ENCODE assay signal across 24 cellular contexts in genomic region chr7:110943686-110944350, GRCh38.
DNase-seq lines count a peak whose midpoint lies in the region; ATAC-seq, FAIRE-seq and TF ChIP-seq lines count a peak whose summit lies in the region.
"Had no signal": no experiment of that assay in that cellular context is flagged by ENCODE, and none has a peak within 500 bp of the region (broad histone marks: within the 10 kb centered on the region; RNA-seq: fewer than 3 reads in every experiment).

No MANE protein-coding gene starts in this region.

- H3K4me3 Mint-ChIP-seq in WTC11: no peak overlapping the region
- H3K4me3 Mint-ChIP-seq: activated naive CD4-positive, alpha-beta T cell treated with anti-CD3 and anti-CD28 coated beads, Interleukin-2, amount 10 ng/mL, durations not matched to agents 7 days and 5 days; activated T-cell treated with anti-CD3 and anti-CD28 coated beads, Interleukin-2, amount 50 U/mL, for 24 hours; CD4-positive, alpha-beta memory T cell; neural crest cell had no signal

- peaks cover 31% of the 10 kb centered on the region for H3K4me1 Mint-ChIP-seq in WTC11

- H3K9me3 Mint-ChIP-seq in WTC11: no peaks in the 10 kb centered on the region
- H3K9me3 Mint-ChIP-seq: activated T-cell treated with anti-CD3 and anti-CD28 coated beads, Interleukin-2, amount 50 U/mL, for 24 hours; neural crest cell had no signal

- peak; percentile 53 for DNase-seq in NCI-H82 (lab: John Stamatoyannopoulos, UW)
- no peak for DNase-seq in NCI-H82 treated with DMSO at 0.1 percent for 48 hours (lab: John Stamatoyannopoulos, UW; ENCODE audit: unreplicated experiment)
- no peak for DNase-seq in WTC11 (ENCODE audit: low spot score)
- DNase-seq in fibroblast of the conjunctiva (ENCODE audit: low read depth): peak; percentile 79
- DNase-seq in stromal cell of bone marrow (ENCODE audit: low read depth): peak; percentile 21
- no peak for DNase-seq in SK-N-DZ (ENCODE audit: low spot score)
- no peak for DNase-seq in HTR-8/SVneo (ENCODE audit: insufficient read length, low spot score)
- DNase-seq: activated CD4-positive, alpha-beta T cell treated with anti-CD3 and anti-CD28 coated beads, Interleukin-2, amount 50 U/mL, for 48 hours; activated naive CD4-positive, alpha-beta T cell treated with anti-CD3 and anti-CD28 coated beads, Interleukin-2, amount 10 ng/mL, durations not matched to agents 7 days and 5 days; activated T-cell treated with anti-CD3 and anti-CD28 coated beads, Interleukin-2, amount 50 U/mL, for 24 hours; aorta; CD4-positive, alpha-beta memory T cell; DMS79 treated with DMSO at 0.1 percent for 48 hours; gastrocnemius medialis; left cardiac atrium; midbrain; NCI-H1105 treated with DMSO at 0.1 percent for 48 hours; NCI-H2107; NCI-H526 treated with DMSO at 0.1 percent for 48 hours; psoas muscle; T-helper 2 cell had no signal

- no peak for FAIRE-seq in HTR-8/SVneo (lab: Jason Lieb, UNC)
- FAIRE-seq: HepG2 had no signal

- POLR2A ChIA-PET in WTC11 (lab: Charles Lee): no interaction called here

- TF ChIP-seq CTCF in WTC11 (IDR thresholded peaks at IDR 0.05): no peak

- H3K27ac Mint-ChIP-seq in WTC11: peak overlapping the region; percentile 85; the same call in 1 of the 2 replicates
- H3K27ac Mint-ChIP-seq: activated naive CD4-positive, alpha-beta T cell treated with anti-CD3 and anti-CD28 coated beads, Interleukin-2, amount 10 ng/mL, durations not matched to agents 7 days and 5 days; activated T-cell treated with anti-CD3 and anti-CD28 coated beads, Interleukin-2, amount 50 U/mL, for 24 hours; CD4-positive, alpha-beta memory T cell had no signal

- CTCF ChIA-PET in WTC11 (lab: Charles Lee): no interaction called here

- H3K36me3 Mint-ChIP-seq in WTC11: no peaks in the 10 kb centered on the region
- H3K36me3 Mint-ChIP-seq: activated naive CD4-positive, alpha-beta T cell treated with anti-CD3 and anti-CD28 coated beads, Interleukin-2, amount 10 ng/mL, durations not matched to agents 7 days and 5 days had no signal

- ATAC-seq in WTC11: no peak
- ATAC-seq in GM18873 (IDR thresholded peaks at IDR 0.05; ENCODE audit: low FRiP score, unreplicated experiment): no peak
- ATAC-seq: gastrocnemius medialis, HepG2, left cardiac atrium, psoas muscle had no signal

- H3K27me3 Mint-ChIP-seq in WTC11 (ENCODE audit: low read depth): no peaks in the 10 kb centered on the region
- H3K27me3 Mint-ChIP-seq: activated naive CD4-positive, alpha-beta T cell treated with anti-CD3 and anti-CD28 coated beads, Interleukin-2, amount 10 ng/mL, durations not matched to agents 7 days and 5 days; activated T-cell treated with anti-CD3 and anti-CD28 coated beads, Interleukin-2, amount 50 U/mL, for 24 hours; CD4-positive, alpha-beta memory T cell had no signal

TF ChIP-seq in WTC11, 78 proteins besides CTCF, POLR2A, EP300 and RAD21:
- TF ChIP-seq ZNF138 (CRISPR knock-in tag; conservative IDR thresholded peaks at IDR 0.05) (no peak), FOXP4 (CRISPR knock-in tag; IDR thresholded peaks at IDR 0.05) (no peak), ESRRA (CRISPR knock-in tag; IDR thresholded peaks at IDR 0.05; ENCODE audit: borderline replicate concordance) (no peak), NFATC4 (CRISPR knock-in tag; IDR thresholded peaks at IDR 0.05) (no peak), MLX (CRISPR knock-in tag; IDR thresholded peaks at IDR 0.05) (no peak), CREM (CRISPR knock-in tag; IDR thresholded peaks at IDR 0.05) (no peak), ETV6 (CRISPR knock-in tag; IDR thresholded peaks at IDR 0.05) (no peak), TP53 (CRISPR knock-in tag; IDR thresholded peaks at IDR 0.05) (no peak), ZBTB21 (CRISPR knock-in tag; IDR thresholded peaks at IDR 0.05; ENCODE audit: borderline replicate concordance) (no peak), PRRX2 (CRISPR knock-in tag; IDR thresholded peaks at IDR 0.05) (no peak), ZNF671 (CRISPR knock-in tag; IDR thresholded peaks at IDR 0.05) (no peak), CREB1 (CRISPR knock-in tag; IDR thresholded peaks at IDR 0.05) (no peak), NR2C2 (CRISPR knock-in tag; IDR thresholded peaks at IDR 0.05) (no peak), NR3C1 (CRISPR knock-in tag; conservative IDR thresholded peaks at IDR 0.05; ENCODE audit: low read depth) (no peak), FOXJ3 (CRISPR knock-in tag; IDR thresholded peaks at IDR 0.05; ENCODE audit: borderline replicate concordance) (no peak)
- TF ChIP-seq, protein P1, sequence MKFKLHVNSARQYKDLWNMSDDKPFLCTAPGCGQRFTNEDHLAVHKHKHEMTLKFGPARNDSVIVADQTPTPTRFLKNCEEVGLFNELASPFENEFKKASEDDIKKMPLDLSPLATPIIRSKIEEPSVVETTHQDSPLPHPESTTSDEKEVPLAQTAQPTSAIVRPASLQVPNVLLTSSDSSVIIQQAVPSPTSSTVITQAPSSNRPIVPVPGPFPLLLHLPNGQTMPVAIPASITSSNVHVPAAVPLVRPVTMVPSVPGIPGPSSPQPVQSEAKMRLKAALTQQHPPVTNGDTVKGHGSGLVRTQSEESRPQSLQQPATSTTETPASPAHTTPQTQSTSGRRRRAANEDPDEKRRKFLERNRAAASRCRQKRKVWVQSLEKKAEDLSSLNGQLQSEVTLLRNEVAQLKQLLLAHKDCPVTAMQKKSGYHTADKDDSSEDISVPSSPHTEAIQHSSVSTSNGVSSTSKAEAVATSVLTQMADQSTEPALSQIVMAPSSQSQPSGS (CRISPR knock-in tag; IDR thresholded peaks at IDR 0.05; ENCODE audit: borderline replicate concordance, low read depth): no peak
TF ChIP-seq in WTC11: peak in this region for 0.

Comparison
In these comparisons a context has a peak if more than half of its experiments do, and no peak if none do; other contexts are left out.
1. DNase-seq: peak in NCI-H82 (single experiment), fibroblast of the conjunctiva (single experiment) and stromal cell of bone marrow (single experiment); none in NCI-H82 treated with DMSO at 0.1 percent for 48 hours (single experiment), WTC11 (single experiment), SK-N-DZ (single experiment) and HTR-8/SVneo (single experiment).